28 cellular contexts compared by ENCODE assay signal in the genomic region with DNA sequence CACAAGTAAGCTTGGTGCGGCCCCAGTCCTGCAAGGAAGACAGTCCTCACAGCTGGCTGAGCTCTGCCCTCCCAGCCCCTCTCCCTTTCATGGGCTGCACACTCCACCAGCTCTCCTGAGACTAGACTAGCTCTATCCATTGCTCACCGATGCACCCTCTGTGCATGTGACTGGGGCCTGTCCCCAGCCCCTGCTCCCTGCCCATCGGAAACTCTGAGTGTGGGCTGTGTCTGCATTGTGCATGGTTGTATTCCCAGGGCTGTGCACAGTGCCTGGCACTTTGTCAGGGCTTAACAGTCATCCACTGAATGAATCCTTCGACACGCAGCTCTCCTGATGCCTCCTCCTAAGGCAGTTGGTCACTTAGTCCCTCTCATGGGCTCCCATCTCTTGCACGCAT.
"Had no signal": no experiment of that assay in that cellular context is flagged by ENCODE, and none has a peak within 500 bp of the region (broad histone marks: within the 10 kb centered on the region; RNA-seq: fewer than 3 reads in every experiment).

No MANE protein-coding gene starts in this region.

- H3K4me1 ChIP-seq: body of pancreas, colonic mucosa had no signal

- H3K4me1 Mint-ChIP-seq: activated CD4-positive, alpha-beta T cell treated with anti-CD3 and anti-CD28 coated beads, Interleukin-2, amount 10 ng/mL, durations not matched to agents 7 days and 5 days; activated naive CD4-positive, alpha-beta T cell treated with anti-CD3 and anti-CD28 coated beads, Interleukin-2, amount 10 ng/mL, durations not matched to agents 7 days and 5 days; central memory CD8-positive, alpha-beta T cell; T-cell had no signal

- H3K9me3 ChIP-seq: body of pancreas, colonic mucosa, esophagus squamous epithelium, gastroesophageal sphincter, testis, uterus had no signal

- H3K27ac Mint-ChIP-seq: activated CD4-positive, alpha-beta T cell treated with anti-CD3 and anti-CD28 coated beads, Interleukin-2, amount 10 ng/mL, durations not matched to agents 7 days and 5 days; activated naive CD4-positive, alpha-beta T cell treated with anti-CD3 and anti-CD28 coated beads, Interleukin-2, amount 10 ng/mL, durations not matched to agents 7 days and 5 days; effector memory CD8-positive, alpha-beta T cell; naive thymus-derived CD4-positive, alpha-beta T cell; progenitor cell of endocrine pancreas; T-cell; T-helper 2 cell treated with Interferon-gamma antibody and Interleukin-4, amounts not matched to agents 5 μg/mL and 100 μg/mL, for 36 hours had no signal

- H3K36me3 ChIP-seq: colonic mucosa, uterus had no signal

- DNase-seq: activated CD4-positive, alpha-beta T cell treated with anti-CD3 and anti-CD28 coated beads, Interleukin-2, amount 10 ng/mL, durations not matched to agents 7 days and 5 days; activated CD8-positive, alpha-beta memory T cell treated with anti-CD3 and anti-CD28 coated beads for 24 hours; activated CD8-positive, alpha-beta memory T cell treated with anti-CD3 and anti-CD28 coated beads, Interleukin-2, amount 50 U/mL, for 4 hours; activated effector memory CD4-positive, alpha-beta T cell treated with Interleukin-2 at 50 U/mL for 16 hours; activated naive CD4-positive, alpha-beta T cell treated with anti-CD3 and anti-CD28 coated beads, Interleukin-2, amount 10 ng/mL, durations not matched to agents 7 days and 5 days; activated T-cell treated with anti-CD3 and anti-CD28 coated beads, Interleukin-2, amount 50 U/mL, for 4 hours; anterior cingulate cortex; body of pancreas; colonic mucosa; dorsolateral prefrontal cortex; effector memory CD8-positive, alpha-beta T cell; esophagus squamous epithelium; head of caudate nucleus; islet precursor cell; left colon; naive thymus-derived CD4-positive, alpha-beta T cell; stimulated activated CD4-positive, alpha-beta T cell treated with anti-CD3 and anti-CD28 coated beads, Interleukin-1b, Interleukin-23, amount 100 ng/mL, for 48 hours; T-cell; testis; trophoblast cell; uterus had no signal

- ATAC-seq: activated CD4-positive, CD25-positive, alpha-beta regulatory T cell treated with anti-CD3 and anti-CD28 coated beads, Interleukin-2, amount 50 U/mL, for 24 hours; activated T-cell treated with anti-CD3 and anti-CD28 coated beads, Interleukin-2, amount 50 U/mL, for 4 hours; body of pancreas; effector memory CD8-positive, alpha-beta T cell; gastroesophageal sphincter; left colon; naive thymus-derived CD4-positive, alpha-beta T cell; stimulated activated memory B cell treated with anti-CD40 and anti-IgM and Interleukin-4, amounts not matched to agents 10 μg/mL and 1 μg/mL and 100 μg/mL, for 72 hours; T-cell had no signal

- H3K4me3 ChIP-seq: body of pancreas, colonic mucosa, dorsolateral prefrontal cortex, esophagus squamous epithelium, gastroesophageal sphincter, testis, uterus had no signal

- H3K27me3 Mint-ChIP-seq: activated CD4-positive, alpha-beta T cell treated with anti-CD3 and anti-CD28 coated beads, Interleukin-2, amount 10 ng/mL, durations not matched to agents 7 days and 5 days; activated naive CD4-positive, alpha-beta T cell treated with anti-CD3 and anti-CD28 coated beads, Interleukin-2, amount 10 ng/mL, durations not matched to agents 7 days and 5 days; central memory CD8-positive, alpha-beta T cell; effector memory CD8-positive, alpha-beta T cell; naive thymus-derived CD4-positive, alpha-beta T cell; stimulated activated memory B cell treated with anti-CD40 and anti-IgM and Interleukin-4, amounts not matched to agents 10 μg/mL and 1 μg/mL and 100 μg/mL, for 72 hours; T-cell had no signal

- H3K36me3 Mint-ChIP-seq: activated naive CD4-positive, alpha-beta T cell treated with anti-CD3 and anti-CD28 coated beads, Interleukin-2, amount 10 ng/mL, durations not matched to agents 7 days and 5 days had no signal

- H3K4me3 Mint-ChIP-seq: activated CD4-positive, alpha-beta T cell treated with anti-CD3 and anti-CD28 coated beads, Interleukin-2, amount 10 ng/mL, durations not matched to agents 7 days and 5 days; activated naive CD4-positive, alpha-beta T cell treated with anti-CD3 and anti-CD28 coated beads, Interleukin-2, amount 10 ng/mL, durations not matched to agents 7 days and 5 days; activated T-cell treated with anti-CD3 and anti-CD28 coated beads, Interleukin-2, amount 50 U/mL, for 4 hours; central memory CD8-positive, alpha-beta T cell; effector memory CD8-positive, alpha-beta T cell; naive thymus-derived CD4-positive, alpha-beta T cell; stimulated activated memory B cell treated with anti-CD40 and anti-IgM and Interleukin-4, amounts not matched to agents 10 μg/mL and 1 μg/mL and 100 μg/mL, for 72 hours; T-cell; T-helper 2 cell treated with Interferon-gamma antibody and Interleukin-4, amounts not matched to agents 5 μg/mL and 100 μg/mL, for 36 hours had no signal

- H3K27me3 ChIP-seq: body of pancreas, colonic mucosa, dorsolateral prefrontal cortex, esophagus squamous epithelium, gastroesophageal sphincter, testis, uterus had no signal

- H3K9me3 Mint-ChIP-seq: activated CD4-positive, alpha-beta T cell treated with anti-CD3 and anti-CD28 coated beads, Interleukin-2, amount 10 ng/mL, durations not matched to agents 7 days and 5 days; activated naive CD4-positive, alpha-beta T cell treated with anti-CD3 and anti-CD28 coated beads, Interleukin-2, amount 10 ng/mL, durations not matched to agents 7 days and 5 days; activated T-cell treated with anti-CD3 and anti-CD28 coated beads, Interleukin-2, amount 50 U/mL, for 4 hours; central memory CD8-positive, alpha-beta T cell; effector memory CD8-positive, alpha-beta T cell; naive thymus-derived CD4-positive, alpha-beta T cell; stimulated activated memory B cell treated with anti-CD40 and anti-IgM and Interleukin-4, amounts not matched to agents 10 μg/mL and 1 μg/mL and 100 μg/mL, for 72 hours; T-cell; T-helper 2 cell treated with Interferon-gamma antibody and Interleukin-4, amounts not matched to agents 5 μg/mL and 100 μg/mL, for 36 hours had no signal

- H3K27ac ChIP-seq: body of pancreas, colonic mucosa, VCaP had no signal
